1 cellular context compared by ENCODE assay signal in genomic region chr5:54307583-54307982, GRCh38.
TF ChIP-seq lines count a peak whose summit lies in the region.

No MANE protein-coding gene starts in this region.

TF ChIP-seq in GM23338, 12 proteins besides CTCF, POLR2A, EP300 and RAD21 (continued from another document):
- TF ChIP-seq ZNF462 (CRISPR knock-in tag; IDR thresholded peaks at IDR 0.05) (no peak), EZH2phosphoT487 (IDR thresholded peaks at IDR 0.05; ENCODE audit: unreplicated experiment) (no peak), REST (IDR thresholded peaks at IDR 0.05; ENCODE audit: unreplicated experiment) (no peak), ETS1 (IDR thresholded peaks at IDR 0.05) (no peak), POLR2AphosphoS5 (IDR thresholded peaks at IDR 0.05; ENCODE audit: low read depth) (no peak), EZH2 (IDR thresholded peaks at IDR 0.05; ENCODE audit: low read depth, unreplicated experiment) (no peak), ZNF114 (CRISPR knock-in tag; IDR thresholded peaks at IDR 0.05) (no peak)
TF ChIP-seq in GM23338: peak in this region for 0.
